9 cellular contexts compared by ENCODE assay signal in the genomic region with DNA sequence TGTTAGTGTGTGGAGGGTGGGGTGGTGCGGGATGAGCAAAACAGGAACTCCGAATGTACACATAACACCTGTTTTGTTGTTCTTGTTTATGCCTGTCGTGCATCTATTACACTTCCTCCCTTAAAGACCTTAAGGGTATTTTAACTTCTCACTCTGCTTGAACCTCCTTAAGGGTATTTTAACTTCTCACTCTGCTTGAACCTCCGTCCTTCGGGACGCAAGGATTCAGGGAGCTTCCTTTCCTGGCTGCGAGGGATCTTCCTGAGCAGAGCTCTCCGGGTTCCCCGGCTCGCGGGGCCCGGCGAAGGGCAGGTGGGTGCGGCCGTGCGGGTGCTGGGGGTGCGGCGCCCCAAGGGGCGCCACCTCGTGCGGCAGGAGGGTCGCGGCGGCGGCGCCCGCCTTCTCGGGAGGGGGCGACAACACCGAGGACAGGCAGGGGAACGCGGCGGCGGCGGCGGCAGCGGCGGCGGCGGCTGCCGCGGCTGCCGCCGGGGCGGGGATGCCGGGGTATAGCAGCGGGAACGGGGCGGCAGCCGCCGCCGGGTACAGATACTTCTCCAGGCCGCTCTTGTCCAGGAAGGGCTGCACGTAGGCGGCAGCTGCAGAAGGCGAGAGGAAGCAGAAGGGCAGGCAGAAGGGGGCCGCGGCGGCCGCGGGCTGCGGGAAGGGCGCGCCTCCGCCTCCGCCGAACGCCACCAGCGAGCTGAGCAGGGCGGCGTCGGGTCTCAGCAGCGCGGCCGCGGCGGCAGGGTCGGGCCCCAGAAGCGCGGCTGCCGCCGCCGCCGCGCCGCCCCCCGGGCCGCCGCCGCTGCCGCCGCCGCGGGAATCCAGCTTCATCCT. TPM values are rescaled to one million over a fixed set of nuclear protein-coding genes. Genes with fewer than 3 reads are reported as not detected.
DNase-seq lines count a peak whose midpoint lies in the region; ATAC-seq and TF ChIP-seq lines count a peak whose summit lies in the region.
"Had no signal": no experiment of that assay in that cellular context is flagged by ENCODE, and none has a peak within 500 bp of the region (broad histone marks: within the 10 kb centered on the region; RNA-seq: fewer than 3 reads in every experiment).

No MANE protein-coding gene starts in this region.

- POLR2A ChIA-PET in GM10248 (lab: Yijun Ruan, JAX), result no interaction called here

- H3K4me3 ChIP-seq in lower lobe of right lung, result peak overlapping the region; percentile 62
- H3K4me3 ChIP-seq in thyroid gland (replicated peaks in 1 of 3), result peak overlapping the region in 2 of 3 donors; percentile 13 to 59

- intact Hi-C loops in lower lobe of right lung (cut with DNase I) (no loop called here), thyroid gland (cut with DNase I) (no loop called here)

- TF ChIP-seq POLR2A in thyroid gland (IDR thresholded peaks at IDR 0.05), result no peak

- H3K27me3 ChIP-seq in lower lobe of right lung (ENCODE audit: low read depth) (peaks cover 54% of the 10 kb centered on the region), thyroid gland (no peaks in the 10 kb centered on the region)

- CTCF ChIA-PET in GM10248 (lab: Yijun Ruan, JAX), result interaction anchor here (0.8 to 3.1 kb wide), 13 partner anchors 7 to 580 kb away, joined by 3 to 13 read pairs (median 4); no protein-coding TSS in a partner anchor

- H3K4me1 ChIP-seq in lower lobe of right lung (peaks cover 60% of the 10 kb centered on the region), thyroid gland (peaks cover 24 to 41% of the 10 kb centered on the region in 2 donors)

- H3K36me3 ChIP-seq in lower lobe of right lung (no peaks in the 10 kb centered on the region), thyroid gland (no peaks in the 10 kb centered on the region)

- TF ChIP-seq CTCF in GM10248 (IDR thresholded peaks at IDR 0.05; ENCODE audit: control extremely low read depth, extremely low read depth, low read depth, missing control alignments) (no peak), lower lobe of right lung (IDR thresholded peaks at IDR 0.05) (no peak), thyroid gland (IDR thresholded peaks at IDR 0.05) (no peak)

- H3K9me3 ChIP-seq in lower lobe of right lung (no peaks in the 10 kb centered on the region), thyroid gland (no peaks in the 10 kb centered on the region)

- peak; percentile 20 for ATAC-seq in HG02852 (IDR thresholded peaks at IDR 0.05; ENCODE audit: unreplicated experiment)
- no peak for ATAC-seq in lower lobe of right lung
- no peak for ATAC-seq in GM21447 (IDR thresholded peaks at IDR 0.05; ENCODE audit: unreplicated experiment)

- 4 to 8% methylated on average over 26 to 58 of the region's 94 CpGs for WGBS in thyroid gland, 2 donors

- H3K27ac ChIP-seq in cingulate gyrus (ENCODE audit: low read depth, low read length), result peak overlapping the region; percentile 97
- H3K27ac ChIP-seq in lower lobe of right lung, result peak overlapping the region; percentile 79
- H3K27ac ChIP-seq in thyroid gland, result peak overlapping the region; percentile 94 to 100 (median 99)

- DNase-seq in GM10248 (ENCODE audit: extremely low spot score) (peak; percentile 42), T-helper 1 cell (peak in 3 of 5 donors; percentile 6 to 20 (median 12)), lower lobe of right lung (peak; percentile 67), thyroid gland (peak; percentile 17 to 19)
- DNase-seq in NK-92 treated with Interleukin-12 subunit alpha and Interleukin-12 subunit beta, amount 100 ng/mL, for 24 hours (lab: John Stamatoyannopoulos, UW), result no peak

RNA-seq across cellular contexts. Expression of a gene that starts 2.8 kb away (rescaled TPM):
- total RNA-seq in lower lobe of right lung (125 TPM), thyroid gland (10 to 100 TPM; 32.6 to 67.4 (median 34.3) TPM)
- total RNA-seq: activated CD8-positive, alpha-beta memory T cell treated with anti-CD3 and anti-CD28 coated beads for 36 hours had no signal
